ENCODE assay signal across 8 cellular contexts in genomic region chr3:100708644-100708988, GRCh38. TPM values are rescaled to one million over a fixed set of nuclear protein-coding genes. Genes with fewer than 3 reads are reported as not detected.
DNase-seq lines count a peak whose midpoint lies in the region; ATAC-seq and TF ChIP-seq lines count a peak whose summit lies in the region.

No MANE protein-coding gene starts in this region.

- H3K9me2 ChIP-seq in SU-DHL-6 (replicated peaks; ENCODE audit: insufficient read depth, low read length): no peaks in the 10 kb centered on the region

- no peak for TF ChIP-seq EP300 in sigmoid colon (IDR thresholded peaks at IDR 0.05)

- DNase-seq in GM12865 (ENCODE audit: low read depth) (no peak), fibroblast of lung (ENCODE audit: low read depth in 2 of 2) (no peak), sigmoid colon (no peak), NCI-H82 (lab: John Stamatoyannopoulos, UW) (no peak), NCI-H82 treated with DMSO at 0.1 percent for 48 hours (lab: John Stamatoyannopoulos, UW; ENCODE audit: unreplicated experiment) (no peak)

- H3K4me3 ChIP-seq in GM12865 (ENCODE audit: low read depth, low read length): peak overlapping the region; percentile 53
- peak overlapping the region; percentile 83 for H3K4me3 ChIP-seq in SU-DHL-6 (ENCODE audit: insufficient read depth, low read length, poor library complexity, severe bottlenecking)
- H3K4me3 ChIP-seq in fibroblast of lung (replicated peaks in 1 of 4; ENCODE audit: control extremely low read depth in 1 of 4, insufficient read depth in 1 of 4, low read depth in 3 of 4, low read length in 4 of 4): peak overlapping the region; percentile 52 to 80 (median 53)
- peak overlapping the region; percentile 24 to 87 (median 78) for H3K4me3 ChIP-seq in sigmoid colon

- H3K9me3 ChIP-seq in SU-DHL-6 (ENCODE audit: insufficient read depth, low read length): no peaks in the 10 kb centered on the region
- no peaks in the 10 kb centered on the region for H3K9me3 ChIP-seq in fibroblast of lung (ENCODE audit: control insufficient read depth, insufficient read depth, low read depth, low read length)
- H3K9me3 ChIP-seq in sigmoid colon: no peaks in the 10 kb centered on the region

- H2AFZ ChIP-seq in SU-DHL-6 (ENCODE audit: low read depth, low read length, severe bottlenecking) (peak overlapping the region; percentile 98), fibroblast of lung (ENCODE audit: low read length) (peak overlapping the region; percentile 82)

- intact Hi-C loops in sigmoid colon (cut with DNase I): loop anchor here (2.0 to 10.0 kb wide), 4 partner anchors 216 to 966 kb away; partner anchors contain the start of genes LNP1, TMEM45A, TOMM70 and TRMT10C

- TF ChIP-seq POLR2A in sigmoid colon (IDR thresholded peaks at IDR 0.05): no peak

- H3K27me3 ChIP-seq in SU-DHL-6 (ENCODE audit: low read length): no peaks in the 10 kb centered on the region
- no peaks in the 10 kb centered on the region for H3K27me3 ChIP-seq in fibroblast of lung (ENCODE audit: control insufficient read depth, insufficient read depth, low read length)
- H3K27me3 ChIP-seq in sigmoid colon: no peaks in the 10 kb centered on the region

- ATAC-seq in HG03354 (IDR thresholded peaks at IDR 0.05; ENCODE audit: poor library complexity, severe bottlenecking, unreplicated experiment) (no peak), GM21528 (IDR thresholded peaks at IDR 0.05; ENCODE audit: low FRiP score, unreplicated experiment) (no peak)

- H3K9ac ChIP-seq in SU-DHL-6 (ENCODE audit: low read length) (peak overlapping the region; percentile 73), fibroblast of lung (ENCODE audit: insufficient read depth, low read length) (no peak overlapping the region)

- no peaks in the 10 kb centered on the region; the same call in 1 of the 2 replicates for H3F3A ChIP-seq in SU-DHL-6 (ENCODE audit: insufficient read depth)

- TF ChIP-seq CTCF in GM12865 (IDR thresholded peaks at IDR 0.05; ENCODE audit: insufficient read depth, low read depth, low read length, missing control alignments) (no peak), SU-DHL-6 (IDR thresholded peaks at IDR 0.05; ENCODE audit: insufficient read depth, low read length, poor library complexity, severe bottlenecking) (no peak), fibroblast of lung (conservative IDR thresholded peaks at IDR 0.05 in 1 of 2, IDR thresholded peaks at IDR 0.05 in 1 of 2; ENCODE audit: low read depth in 1 of 2, low read length in 2 of 2) (no peak), sigmoid colon (IDR thresholded peaks at IDR 0.05) (no peak)

- H3K4me2 ChIP-seq in SU-DHL-6 (ENCODE audit: low read depth, low read length, poor library complexity, severe bottlenecking) (peak overlapping the region; percentile 88), fibroblast of lung (ENCODE audit: extremely low read depth, insufficient read depth, low read length) (peak overlapping the region; percentile 66)

- H3K4me1 ChIP-seq in fibroblast of lung (ENCODE audit: control insufficient read depth, extremely low read depth, insufficient read depth, low read length) (no peaks in the 10 kb centered on the region), sigmoid colon (peaks cover 0 to 30% (median 20%) of the 10 kb centered on the region in 4 donors)

- peaks cover 3% of the 10 kb centered on the region; the same call in 1 of the 2 replicates for H3K36me3 ChIP-seq in SU-DHL-6 (ENCODE audit: low read length)
- no peaks in the 10 kb centered on the region for H3K36me3 ChIP-seq in fibroblast of lung (ENCODE audit: control insufficient read depth, insufficient read depth, low read length)
- no peaks in the 10 kb centered on the region for H3K36me3 ChIP-seq in sigmoid colon

- WGBS in sigmoid colon, 2 donors: 59 to 78% methylated on average over 3 of the region's 3 CpGs

- H3K27ac ChIP-seq in SU-DHL-6 (ENCODE audit: low read depth, low read length) (peak overlapping the region; percentile 38; the same call in 1 of the 2 replicates), fibroblast of lung (ENCODE audit: insufficient read depth, low read length) (peak overlapping the region; percentile 93), sigmoid colon (peak overlapping the region; percentile 97)

- H3K79me2 ChIP-seq in SU-DHL-6 (ENCODE audit: insufficient read depth, low read length) (peaks cover 41% of the 10 kb centered on the region), fibroblast of lung (ENCODE audit: control insufficient read depth, insufficient read depth, low read length) (peaks cover 38% of the 10 kb centered on the region)

- H4K20me1 ChIP-seq in SU-DHL-6 (ENCODE audit: low read depth, low read length) (peaks cover 15% of the 10 kb centered on the region), fibroblast of lung (ENCODE audit: control insufficient read depth, extremely low read depth, insufficient read depth, low read length) (no peaks in the 10 kb centered on the region)

RNA-seq across cellular contexts. Expression of gene TFG, which starts 0.7 kb away (rescaled TPM):
- 52.6 and 60.6 TPM in 2 replicates for total RNA-seq in fibroblast of lung
- polyA plus RNA-seq in fibroblast of lung: 174 and 192 TPM in 2 replicates
- polyA plus RNA-seq in fibroblast of lung (2012): 101 and 102 TPM in 2 replicates
- polyA minus RNA-seq in fibroblast of lung (ENCODE audit: low replicate concordance): 57.8 and 65.1 TPM in 2 replicates
- 10 to 100 TPM; 52.0 to 64.9 (median 55.0) TPM for total RNA-seq in sigmoid colon
- polyA plus RNA-seq in sigmoid colon: 100 to 1,000 TPM in 1 of 3 donors, 10 to 100 TPM in 2; 83.5 to 139 (median 94.9) TPM

Comparison
In these comparisons a context has a peak if more than half of its experiments do, and no peak if none do; other contexts are left out.
1. H3K27ac ChIP-seq: peak in every context shown above with its lines; median percentile 97 in sigmoid colon; 93 in fibroblast of lung; 38 in SU-DHL-6.